ENCODE assay signal across 1 cellular context in the genomic region with DNA sequence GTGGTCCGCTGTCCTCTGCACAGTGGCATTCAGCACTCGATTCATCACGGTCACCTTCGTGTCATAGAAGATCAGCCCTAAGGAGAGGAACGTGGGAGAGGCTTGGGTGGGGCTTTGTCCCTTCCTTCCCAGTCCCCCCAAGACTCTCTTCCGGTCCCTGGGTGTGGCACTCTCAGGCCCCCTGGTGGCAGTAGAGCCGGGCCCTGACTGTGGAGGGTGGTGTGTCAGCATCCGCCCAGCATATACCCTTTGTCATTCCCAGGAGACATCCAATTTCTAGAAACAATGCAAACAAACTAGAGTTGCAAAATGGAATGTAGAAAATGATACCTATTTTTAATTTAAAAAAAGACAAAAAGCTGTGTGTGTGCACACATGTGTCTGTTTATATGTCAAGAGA.
A peak's percentile ranks its signal among the peaks of the same experiment; 100 is the strongest.
TF ChIP-seq lines count a peak whose summit lies in the region.

No MANE protein-coding gene starts in this region.

TF ChIP-seq in K562, 482 proteins besides CTCF, POLR2A, EP300 and RAD21 (continued from another document and continues in another):
- TF ChIP-seq, protein P1, sequence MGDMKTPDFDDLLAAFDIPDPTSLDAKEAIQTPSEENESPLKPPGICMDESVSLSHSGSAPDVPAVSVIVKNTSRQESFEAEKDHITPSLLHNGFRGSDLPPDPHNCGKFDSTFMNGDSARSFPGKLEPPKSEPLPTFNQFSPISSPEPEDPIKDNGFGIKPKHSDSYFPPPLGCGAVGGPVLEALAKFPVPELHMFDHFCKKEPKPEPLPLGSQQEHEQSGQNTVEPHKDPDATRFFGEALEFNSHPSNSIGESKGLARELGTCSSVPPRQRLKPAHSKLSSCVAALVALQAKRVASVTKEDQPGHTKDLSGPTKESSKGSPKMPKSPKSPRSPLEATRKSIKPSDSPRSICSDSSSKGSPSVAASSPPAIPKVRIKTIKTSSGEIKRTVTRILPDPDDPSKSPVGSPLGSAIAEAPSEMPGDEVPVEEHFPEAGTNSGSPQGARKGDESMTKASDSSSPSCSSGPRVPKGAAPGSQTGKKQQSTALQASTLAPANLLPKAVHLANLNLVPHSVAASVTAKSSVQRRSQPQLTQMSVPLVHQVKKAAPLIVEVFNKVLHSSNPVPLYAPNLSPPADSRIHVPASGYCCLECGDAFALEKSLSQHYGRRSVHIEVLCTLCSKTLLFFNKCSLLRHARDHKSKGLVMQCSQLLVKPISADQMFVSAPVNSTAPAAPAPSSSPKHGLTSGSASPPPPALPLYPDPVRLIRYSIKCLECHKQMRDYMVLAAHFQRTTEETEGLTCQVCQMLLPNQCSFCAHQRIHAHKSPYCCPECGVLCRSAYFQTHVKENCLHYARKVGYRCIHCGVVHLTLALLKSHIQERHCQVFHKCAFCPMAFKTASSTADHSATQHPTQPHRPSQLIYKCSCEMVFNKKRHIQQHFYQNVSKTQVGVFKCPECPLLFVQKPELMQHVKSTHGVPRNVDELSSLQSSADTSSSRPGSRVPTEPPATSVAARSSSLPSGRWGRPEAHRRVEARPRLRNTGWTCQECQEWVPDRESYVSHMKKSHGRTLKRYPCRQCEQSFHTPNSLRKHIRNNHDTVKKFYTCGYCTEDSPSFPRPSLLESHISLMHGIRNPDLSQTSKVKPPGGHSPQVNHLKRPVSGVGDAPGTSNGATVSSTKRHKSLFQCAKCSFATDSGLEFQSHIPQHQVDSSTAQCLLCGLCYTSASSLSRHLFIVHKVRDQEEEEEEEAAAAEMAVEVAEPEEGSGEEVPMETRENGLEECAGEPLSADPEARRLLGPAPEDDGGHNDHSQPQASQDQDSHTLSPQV (IDR thresholded peaks at IDR 0.05): 0 out of 2 replicates have a peak, but pooled peaks have one; percentile 23
- TF ChIP-seq ZNF12 (CRISPR knock-in tag; IDR thresholded peaks at IDR 0.05): no peak
- no peak for TF ChIP-seq PRMT5 (CRISPR knock-in tag; IDR thresholded peaks at IDR 0.05)
- TF ChIP-seq CBX8 (IDR thresholded peaks at IDR 0.05; ENCODE audit: borderline replicate concordance, extremely low read depth, low read depth, low read length, poor library complexity, severe bottlenecking): no peak
- no peak for TF ChIP-seq XRCC5 (IDR thresholded peaks at IDR 0.05; ENCODE audit: low read depth, low read length)
- no peak for TF ChIP-seq ZNF408 (CRISPR knock-in tag; IDR thresholded peaks at IDR 0.05; ENCODE audit: low read depth)
- TF ChIP-seq, protein P2, sequence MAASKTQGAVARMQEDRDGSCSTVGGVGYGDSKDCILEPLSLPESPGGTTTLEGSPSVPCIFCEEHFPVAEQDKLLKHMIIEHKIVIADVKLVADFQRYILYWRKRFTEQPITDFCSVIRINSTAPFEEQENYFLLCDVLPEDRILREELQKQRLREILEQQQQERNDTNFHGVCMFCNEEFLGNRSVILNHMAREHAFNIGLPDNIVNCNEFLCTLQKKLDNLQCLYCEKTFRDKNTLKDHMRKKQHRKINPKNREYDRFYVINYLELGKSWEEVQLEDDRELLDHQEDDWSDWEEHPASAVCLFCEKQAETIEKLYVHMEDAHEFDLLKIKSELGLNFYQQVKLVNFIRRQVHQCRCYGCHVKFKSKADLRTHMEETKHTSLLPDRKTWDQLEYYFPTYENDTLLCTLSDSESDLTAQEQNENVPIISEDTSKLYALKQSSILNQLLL (CRISPR knock-in tag; IDR thresholded peaks at IDR 0.05; ENCODE audit: borderline replicate concordance): no peak
- TF ChIP-seq, protein P3, sequence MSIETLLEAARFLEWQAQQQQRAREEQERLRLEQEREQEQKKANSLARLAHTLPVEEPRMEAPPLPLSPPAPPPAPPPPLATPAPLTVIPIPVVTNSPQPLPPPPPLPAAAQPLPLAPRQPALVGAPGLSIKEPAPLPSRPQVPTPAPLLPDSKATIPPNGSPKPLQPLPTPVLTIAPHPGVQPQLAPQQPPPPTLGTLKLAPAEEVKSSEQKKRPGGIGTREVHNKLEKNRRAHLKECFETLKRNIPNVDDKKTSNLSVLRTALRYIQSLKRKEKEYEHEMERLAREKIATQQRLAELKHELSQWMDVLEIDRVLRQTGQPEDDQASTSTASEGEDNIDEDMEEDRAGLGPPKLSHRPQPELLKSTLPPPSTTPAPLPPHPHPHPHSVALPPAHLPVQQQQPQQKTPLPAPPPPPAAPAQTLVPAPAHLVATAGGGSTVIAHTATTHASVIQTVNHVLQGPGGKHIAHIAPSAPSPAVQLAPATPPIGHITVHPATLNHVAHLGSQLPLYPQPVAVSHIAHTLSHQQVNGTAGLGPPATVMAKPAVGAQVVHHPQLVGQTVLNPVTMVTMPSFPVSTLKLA (conservative IDR thresholded peaks at IDR 0.05): no peak
- peak; percentile 61 for TF ChIP-seq ETV1 (tag; conservative IDR thresholded peaks at IDR 0.05; ENCODE audit: low read depth)
- no peak for TF ChIP-seq FOXM1 (IDR thresholded peaks at IDR 0.05; ENCODE audit: low read depth)
- no peak for TF ChIP-seq FOXM1 (CRISPR knock-in tag; IDR thresholded peaks at IDR 0.05; ENCODE audit: low read depth)
- TF ChIP-seq, protein P4, sequence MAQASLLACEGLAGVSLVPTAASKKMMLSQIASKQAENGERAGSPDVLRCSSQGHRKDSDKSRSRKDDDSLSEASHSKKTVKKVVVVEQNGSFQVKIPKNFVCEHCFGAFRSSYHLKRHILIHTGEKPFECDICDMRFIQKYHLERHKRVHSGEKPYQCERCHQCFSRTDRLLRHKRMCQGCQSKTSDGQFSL (CRISPR knock-in tag; IDR thresholded peaks at IDR 0.05): no peak
- TF ChIP-seq, protein P4 (tag; IDR thresholded peaks at IDR 0.05): no peak
- TF ChIP-seq, protein P5, sequence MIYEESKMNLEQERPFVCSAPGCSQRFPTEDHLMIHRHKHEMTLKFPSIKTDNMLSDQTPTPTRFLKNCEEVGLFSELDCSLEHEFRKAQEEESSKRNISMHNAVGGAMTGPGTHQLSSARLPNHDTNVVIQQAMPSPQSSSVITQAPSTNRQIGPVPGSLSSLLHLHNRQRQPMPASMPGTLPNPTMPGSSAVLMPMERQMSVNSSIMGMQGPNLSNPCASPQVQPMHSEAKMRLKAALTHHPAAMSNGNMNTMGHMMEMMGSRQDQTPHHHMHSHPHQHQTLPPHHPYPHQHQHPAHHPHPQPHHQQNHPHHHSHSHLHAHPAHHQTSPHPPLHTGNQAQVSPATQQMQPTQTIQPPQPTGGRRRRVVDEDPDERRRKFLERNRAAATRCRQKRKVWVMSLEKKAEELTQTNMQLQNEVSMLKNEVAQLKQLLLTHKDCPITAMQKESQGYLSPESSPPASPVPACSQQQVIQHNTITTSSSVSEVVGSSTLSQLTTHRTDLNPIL (CRISPR knock-in tag; IDR thresholded peaks at IDR 0.05): no peak
- TF ChIP-seq U2AF1 (optimal IDR thresholded peaks at IDR 0.05; ENCODE audit: low read depth, low read length): no peak
- TF ChIP-seq, protein P6, sequence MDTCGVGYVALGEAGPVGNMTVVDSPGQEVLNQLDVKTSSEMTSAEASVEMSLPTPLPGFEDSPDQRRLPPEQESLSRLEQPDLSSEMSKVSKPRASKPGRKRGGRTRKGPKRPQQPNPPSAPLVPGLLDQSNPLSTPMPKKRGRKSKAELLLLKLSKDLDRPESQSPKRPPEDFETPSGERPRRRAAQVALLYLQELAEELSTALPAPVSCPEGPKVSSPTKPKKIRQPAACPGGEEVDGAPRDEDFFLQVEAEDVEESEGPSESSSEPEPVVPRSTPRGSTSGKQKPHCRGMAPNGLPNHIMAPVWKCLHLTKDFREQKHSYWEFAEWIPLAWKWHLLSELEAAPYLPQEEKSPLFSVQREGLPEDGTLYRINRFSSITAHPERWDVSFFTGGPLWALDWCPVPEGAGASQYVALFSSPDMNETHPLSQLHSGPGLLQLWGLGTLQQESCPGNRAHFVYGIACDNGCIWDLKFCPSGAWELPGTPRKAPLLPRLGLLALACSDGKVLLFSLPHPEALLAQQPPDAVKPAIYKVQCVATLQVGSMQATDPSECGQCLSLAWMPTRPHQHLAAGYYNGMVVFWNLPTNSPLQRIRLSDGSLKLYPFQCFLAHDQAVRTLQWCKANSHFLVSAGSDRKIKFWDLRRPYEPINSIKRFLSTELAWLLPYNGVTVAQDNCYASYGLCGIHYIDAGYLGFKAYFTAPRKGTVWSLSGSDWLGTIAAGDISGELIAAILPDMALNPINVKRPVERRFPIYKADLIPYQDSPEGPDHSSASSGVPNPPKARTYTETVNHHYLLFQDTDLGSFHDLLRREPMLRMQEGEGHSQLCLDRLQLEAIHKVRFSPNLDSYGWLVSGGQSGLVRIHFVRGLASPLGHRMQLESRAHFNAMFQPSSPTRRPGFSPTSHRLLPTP (IDR thresholded peaks at IDR 0.05; ENCODE audit: borderline replicate concordance, extremely low read depth, insufficient read length): no peak
- TF ChIP-seq, protein P7, sequence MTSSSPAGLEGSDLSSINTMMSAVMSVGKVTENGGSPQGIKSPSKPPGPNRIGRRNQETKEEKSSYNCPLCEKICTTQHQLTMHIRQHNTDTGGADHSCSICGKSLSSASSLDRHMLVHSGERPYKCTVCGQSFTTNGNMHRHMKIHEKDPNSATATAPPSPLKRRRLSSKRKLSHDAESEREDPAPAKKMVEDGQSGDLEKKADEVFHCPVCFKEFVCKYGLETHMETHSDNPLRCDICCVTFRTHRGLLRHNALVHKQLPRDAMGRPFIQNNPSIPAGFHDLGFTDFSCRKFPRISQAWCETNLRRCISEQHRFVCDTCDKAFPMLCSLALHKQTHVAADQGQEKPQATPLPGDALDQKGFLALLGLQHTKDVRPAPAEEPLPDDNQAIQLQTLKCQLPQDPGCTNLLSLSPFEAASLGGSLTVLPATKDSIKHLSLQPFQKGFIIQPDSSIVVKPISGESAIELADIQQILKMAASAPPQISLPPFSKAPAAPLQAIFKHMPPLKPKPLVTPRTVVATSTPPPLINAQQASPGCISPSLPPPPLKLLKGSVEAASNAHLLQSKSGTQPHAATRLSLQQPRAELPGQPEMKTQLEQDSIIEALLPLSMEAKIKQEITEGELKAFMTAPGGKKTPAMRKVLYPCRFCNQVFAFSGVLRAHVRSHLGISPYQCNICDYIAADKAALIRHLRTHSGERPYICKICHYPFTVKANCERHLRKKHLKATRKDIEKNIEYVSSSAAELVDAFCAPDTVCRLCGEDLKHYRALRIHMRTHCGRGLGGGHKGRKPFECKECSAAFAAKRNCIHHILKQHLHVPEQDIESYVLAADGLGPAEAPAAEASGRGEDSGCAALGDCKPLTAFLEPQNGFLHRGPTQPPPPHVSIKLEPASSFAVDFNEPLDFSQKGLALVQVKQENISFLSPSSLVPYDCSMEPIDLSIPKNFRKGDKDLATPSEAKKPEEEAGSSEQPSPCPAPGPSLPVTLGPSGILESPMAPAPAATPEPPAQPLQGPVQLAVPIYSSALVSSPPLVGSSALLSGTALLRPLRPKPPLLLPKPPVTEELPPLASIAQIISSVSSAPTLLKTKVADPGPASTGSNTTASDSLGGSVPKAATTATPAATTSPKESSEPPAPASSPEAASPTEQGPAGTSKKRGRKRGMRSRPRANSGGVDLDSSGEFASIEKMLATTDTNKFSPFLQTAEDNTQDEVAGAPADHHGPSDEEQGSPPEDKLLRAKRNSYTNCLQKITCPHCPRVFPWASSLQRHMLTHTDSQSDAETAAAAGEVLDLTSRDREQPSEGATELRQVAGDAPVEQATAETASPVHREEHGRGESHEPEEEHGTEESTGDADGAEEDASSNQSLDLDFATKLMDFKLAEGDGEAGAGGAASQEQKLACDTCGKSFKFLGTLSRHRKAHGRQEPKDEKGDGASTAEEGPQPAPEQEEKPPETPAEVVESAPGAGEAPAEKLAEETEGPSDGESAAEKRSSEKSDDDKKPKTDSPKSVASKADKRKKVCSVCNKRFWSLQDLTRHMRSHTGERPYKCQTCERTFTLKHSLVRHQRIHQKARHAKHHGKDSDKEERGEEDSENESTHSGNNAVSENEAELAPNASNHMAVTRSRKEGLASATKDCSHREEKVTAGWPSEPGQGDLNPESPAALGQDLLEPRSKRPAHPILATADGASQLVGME (CRISPR knock-in tag; IDR thresholded peaks at IDR 0.05): no peak
- no peak for TF ChIP-seq ZNF354B (CRISPR knock-in tag; IDR thresholded peaks at IDR 0.05)
- TF ChIP-seq, protein P8, sequence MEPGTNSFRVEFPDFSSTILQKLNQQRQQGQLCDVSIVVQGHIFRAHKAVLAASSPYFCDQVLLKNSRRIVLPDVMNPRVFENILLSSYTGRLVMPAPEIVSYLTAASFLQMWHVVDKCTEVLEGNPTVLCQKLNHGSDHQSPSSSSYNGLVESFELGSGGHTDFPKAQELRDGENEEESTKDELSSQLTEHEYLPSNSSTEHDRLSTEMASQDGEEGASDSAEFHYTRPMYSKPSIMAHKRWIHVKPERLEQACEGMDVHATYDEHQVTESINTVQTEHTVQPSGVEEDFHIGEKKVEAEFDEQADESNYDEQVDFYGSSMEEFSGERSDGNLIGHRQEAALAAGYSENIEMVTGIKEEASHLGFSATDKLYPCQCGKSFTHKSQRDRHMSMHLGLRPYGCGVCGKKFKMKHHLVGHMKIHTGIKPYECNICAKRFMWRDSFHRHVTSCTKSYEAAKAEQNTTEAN (CRISPR knock-in tag; IDR thresholded peaks at IDR 0.05): no peak
- TF ChIP-seq, protein P9, sequence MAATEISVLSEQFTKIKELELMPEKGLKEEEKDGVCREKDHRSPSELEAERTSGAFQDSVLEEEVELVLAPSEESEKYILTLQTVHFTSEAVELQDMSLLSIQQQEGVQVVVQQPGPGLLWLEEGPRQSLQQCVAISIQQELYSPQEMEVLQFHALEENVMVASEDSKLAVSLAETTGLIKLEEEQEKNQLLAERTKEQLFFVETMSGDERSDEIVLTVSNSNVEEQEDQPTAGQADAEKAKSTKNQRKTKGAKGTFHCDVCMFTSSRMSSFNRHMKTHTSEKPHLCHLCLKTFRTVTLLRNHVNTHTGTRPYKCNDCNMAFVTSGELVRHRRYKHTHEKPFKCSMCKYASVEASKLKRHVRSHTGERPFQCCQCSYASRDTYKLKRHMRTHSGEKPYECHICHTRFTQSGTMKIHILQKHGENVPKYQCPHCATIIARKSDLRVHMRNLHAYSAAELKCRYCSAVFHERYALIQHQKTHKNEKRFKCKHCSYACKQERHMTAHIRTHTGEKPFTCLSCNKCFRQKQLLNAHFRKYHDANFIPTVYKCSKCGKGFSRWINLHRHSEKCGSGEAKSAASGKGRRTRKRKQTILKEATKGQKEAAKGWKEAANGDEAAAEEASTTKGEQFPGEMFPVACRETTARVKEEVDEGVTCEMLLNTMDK (IDR thresholded peaks at IDR 0.05; ENCODE audit: borderline replicate concordance, insufficient read depth, low read depth, low read length, poor library complexity, severe bottlenecking): peak; percentile 65
- no peak for TF ChIP-seq MBD2 (IDR thresholded peaks at IDR 0.05; ENCODE audit: borderline replicate concordance, low read depth)
- TF ChIP-seq MIER1 (IDR thresholded peaks at IDR 0.05; ENCODE audit: low read depth): no peak
- TF ChIP-seq HCFC1 (IDR thresholded peaks at IDR 0.05; ENCODE audit: low read depth, low read length): 0 out of 2 replicates have a peak, but pooled peaks have one; percentile 13
- no peak for TF ChIP-seq ZNF586 (CRISPR knock-in tag; conservative IDR thresholded peaks at IDR 0.05)
- no peak for TF ChIP-seq ZNF785 (CRISPR knock-in tag; IDR thresholded peaks at IDR 0.05)
- TF ChIP-seq, protein P10, sequence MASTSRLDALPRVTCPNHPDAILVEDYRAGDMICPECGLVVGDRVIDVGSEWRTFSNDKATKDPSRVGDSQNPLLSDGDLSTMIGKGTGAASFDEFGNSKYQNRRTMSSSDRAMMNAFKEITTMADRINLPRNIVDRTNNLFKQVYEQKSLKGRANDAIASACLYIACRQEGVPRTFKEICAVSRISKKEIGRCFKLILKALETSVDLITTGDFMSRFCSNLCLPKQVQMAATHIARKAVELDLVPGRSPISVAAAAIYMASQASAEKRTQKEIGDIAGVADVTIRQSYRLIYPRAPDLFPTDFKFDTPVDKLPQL (IDR thresholded peaks at IDR 0.05; ENCODE audit: extremely low read depth, insufficient read length): no peak
- TF ChIP-seq POLR2H (tag; IDR thresholded peaks at IDR 0.05; ENCODE audit: low read depth): no peak
